8 cellular contexts compared by ENCODE assay signal in the genomic region with DNA sequence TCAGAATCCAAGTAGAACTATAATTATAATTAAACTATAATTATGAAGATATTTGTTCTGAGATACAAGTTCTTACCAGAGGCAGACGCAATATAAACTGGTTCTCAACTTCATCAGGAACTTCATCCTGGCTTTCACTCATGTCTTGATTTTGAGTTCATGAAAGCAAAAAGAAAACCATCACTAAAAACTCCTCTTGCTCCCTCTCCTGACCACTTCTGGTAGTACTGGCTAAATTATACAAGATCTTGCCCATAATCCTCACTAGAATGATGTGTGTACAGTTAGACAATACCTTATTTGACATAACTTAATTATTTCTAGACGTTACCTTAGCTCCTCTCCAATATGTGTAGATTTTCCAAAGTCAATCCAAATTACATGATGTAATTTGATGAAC. TPM values are rescaled to one million over a fixed set of nuclear protein-coding genes. Genes with fewer than 3 reads are reported as not detected.
DNase-seq lines count a peak whose midpoint lies in the region; ATAC-seq and TF ChIP-seq lines count a peak whose summit lies in the region.

No MANE protein-coding gene starts in this region.

- CTCF ChIA-PET in activated CD4-positive, alpha-beta T cell treated with anti-CD3 and anti-CD28 coated beads for 36 hours (lab: Charles Lee) = interaction anchor here (0.7 to 1.4 kb wide), 6 partner anchors 9 to 651 kb away, joined by 3 read pairs; a partner anchor contains a TSS
- CTCF ChIA-PET in HEK293T (lab: Yijun Ruan, JAX) (interaction anchor here (0.6 to 1.0 kb wide), 2 partner anchors 43 to 392 kb away, joined by 3 to 5 read pairs; no protein-coding TSS in a partner anchor), MCF 10A (lab: Yijun Ruan, JAX) (interaction anchor here (0.6 to 2.4 kb wide), 15 partner anchors 9 to 599 kb away, joined by 3 to 16 read pairs (median 3); no protein-coding TSS in a partner anchor)

- no peak overlapping the region for H3K4me3 Mint-ChIP-seq in activated CD4-positive, alpha-beta T cell treated with anti-CD3 and anti-CD28 coated beads for 36 hours
- H3K4me3 Mint-ChIP-seq in MCF 10A (ENCODE audit: unreplicated experiment) = no peak overlapping the region

- intact Hi-C loops in activated CD4-positive, alpha-beta T cell treated with anti-CD3 and anti-CD28 coated beads for 36 hours (cut with DNase I, micrococcal nuclease) = loop anchor here (1.0 to 5.0 kb wide), 4 partner anchors 80 to 603 kb away; no protein-coding TSS in a partner anchor
- intact Hi-C loops in MCF 10A (cut with micrococcal nuclease) = loop anchor here (1.0 kb wide), 1 partner anchor 392 kb away; no protein-coding TSS in a partner anchor
- intact Hi-C loops in lower lobe of right lung (cut with DNase I) = no loop called here

- peak; percentile 64 for TF ChIP-seq CTCF in MCF 10A (IDR thresholded peaks at IDR 0.05; ENCODE audit: unreplicated experiment)
- TF ChIP-seq CTCF in lower lobe of right lung (IDR thresholded peaks at IDR 0.05) = peak; percentile 44

- no peak overlapping the region for H3K27ac ChIP-seq in lower lobe of right lung

- no peak overlapping the region for H3K4me3 ChIP-seq in lower lobe of right lung

- no peak for ATAC-seq in activated CD4-positive, alpha-beta T cell treated with anti-CD3 and anti-CD28 coated beads for 36 hours
- peak in 1 of 2 donors; percentile 50 for ATAC-seq in lower lobe of right lung
- no peak for ATAC-seq in GM21515 (IDR thresholded peaks at IDR 0.05; ENCODE audit: unreplicated experiment)

- no peaks in the 10 kb centered on the region for H3K36me3 Mint-ChIP-seq in activated CD4-positive, alpha-beta T cell treated with anti-CD3 and anti-CD28 coated beads for 36 hours (ENCODE audit: low read depth)
- H3K36me3 Mint-ChIP-seq in MCF 10A (ENCODE audit: insufficient read depth, unreplicated experiment) = no peaks in the 10 kb centered on the region

- no peak overlapping the region for H3K27ac Mint-ChIP-seq in activated CD4-positive, alpha-beta T cell treated with anti-CD3 and anti-CD28 coated beads for 36 hours
- no peak overlapping the region for H3K27ac Mint-ChIP-seq in MCF 10A (ENCODE audit: low read depth, unreplicated experiment)

- POLR2A ChIA-PET in activated CD4-positive, alpha-beta T cell treated with anti-CD3 and anti-CD28 coated beads for 36 hours (lab: Charles Lee) = interaction anchor here (0.6 kb wide), 1 partner anchor 238 kb away, joined by 3 read pairs; no protein-coding TSS in a partner anchor
- POLR2A ChIA-PET in HEK293T (lab: Yijun Ruan, JAX) = no interaction called here
- POLR2A ChIA-PET in MCF 10A (lab: Yijun Ruan, JAX) = no interaction called here

- H3K4me1 Mint-ChIP-seq in activated CD4-positive, alpha-beta T cell treated with anti-CD3 and anti-CD28 coated beads for 36 hours = no peaks in the 10 kb centered on the region
- H3K4me1 Mint-ChIP-seq in MCF 10A (ENCODE audit: insufficient read depth, unreplicated experiment) = no peaks in the 10 kb centered on the region

- peaks cover 6% of the 10 kb centered on the region for H3K27me3 ChIP-seq in lower lobe of right lung (ENCODE audit: low read depth)

- H3K36me3 ChIP-seq in lower lobe of right lung = no peaks in the 10 kb centered on the region

- H3K9me3 Mint-ChIP-seq in activated CD4-positive, alpha-beta T cell treated with anti-CD3 and anti-CD28 coated beads for 36 hours (ENCODE audit: low read depth) = no peaks in the 10 kb centered on the region
- H3K9me3 Mint-ChIP-seq in MCF 10A (ENCODE audit: unreplicated experiment) = no peaks in the 10 kb centered on the region

- BruUV-seq in MCF 10A (replicated peaks; lab: Mats Ljungman, UMichigan) = no TSS peak

- H3K9me3 ChIP-seq in lower lobe of right lung = no peaks in the 10 kb centered on the region

- no peaks in the 10 kb centered on the region for H3K4me1 ChIP-seq in lower lobe of right lung

- DNase-seq in activated CD4-positive, alpha-beta T cell treated with anti-CD3 and anti-CD28 coated beads for 36 hours = peak; percentile 4
- no peak for DNase-seq in activated CD4-positive, alpha-beta T cell treated with anti-CD3 and anti-CD28 coated beads for 48 hours
- DNase-seq in HEK293T (ENCODE audit: extremely low spot score) (peak; percentile 45), NCI-H460 (ENCODE audit: extremely low read depth, low read depth) (peak; percentile 56), MCF 10A (ENCODE audit: unreplicated experiment) (peak; percentile 56), lower lobe of right lung (no peak), 8988T (no peak)

- H3K27me3 Mint-ChIP-seq in activated CD4-positive, alpha-beta T cell treated with anti-CD3 and anti-CD28 coated beads for 36 hours = peaks cover 1% of the 10 kb centered on the region
- H3K27me3 Mint-ChIP-seq in MCF 10A (ENCODE audit: insufficient read depth, unreplicated experiment) = peaks cover 24% of the 10 kb centered on the region

TF ChIP-seq in HEK293T, 16 proteins besides CTCF, POLR2A, EP300 and RAD21:
- TF ChIP-seq FOXK2 (IDR thresholded peaks at IDR 0.05) = no peak
- no peak for TF ChIP-seq HDGF (IDR thresholded peaks at IDR 0.05; ENCODE audit: borderline replicate concordance)
- no peak for TF ChIP-seq FOXM1 (IDR thresholded peaks at IDR 0.05; ENCODE audit: borderline replicate concordance)
- no peak for TF ChIP-seq CTBP1 (IDR thresholded peaks at IDR 0.05; ENCODE audit: borderline replicate concordance)
- TF ChIP-seq SUZ12 (IDR thresholded peaks at IDR 0.05) = no peak
- no peak for TF ChIP-seq NFRKB (IDR thresholded peaks at IDR 0.05)
- TF ChIP-seq, protein P1, sequence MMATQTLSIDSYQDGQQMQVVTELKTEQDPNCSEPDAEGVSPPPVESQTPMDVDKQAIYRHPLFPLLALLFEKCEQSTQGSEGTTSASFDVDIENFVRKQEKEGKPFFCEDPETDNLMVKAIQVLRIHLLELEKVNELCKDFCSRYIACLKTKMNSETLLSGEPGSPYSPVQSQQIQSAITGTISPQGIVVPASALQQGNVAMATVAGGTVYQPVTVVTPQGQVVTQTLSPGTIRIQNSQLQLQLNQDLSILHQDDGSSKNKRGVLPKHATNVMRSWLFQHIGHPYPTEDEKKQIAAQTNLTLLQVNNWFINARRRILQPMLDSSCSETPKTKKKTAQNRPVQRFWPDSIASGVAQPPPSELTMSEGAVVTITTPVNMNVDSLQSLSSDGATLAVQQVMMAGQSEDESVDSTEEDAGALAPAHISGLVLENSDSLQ (IDR thresholded peaks at IDR 0.05) = no peak
- TF ChIP-seq TARDBP (IDR thresholded peaks at IDR 0.05) = no peak
- no peak for TF ChIP-seq L3MBTL2 (conservative IDR thresholded peaks at IDR 0.05)
- TF ChIP-seq BHLHE40 (IDR thresholded peaks at IDR 0.05; ENCODE audit: borderline replicate concordance) = no peak
- no peak for TF ChIP-seq SP1 (IDR thresholded peaks at IDR 0.05)
- TF ChIP-seq ZNF384 (IDR thresholded peaks at IDR 0.05) = no peak
- no peak for TF ChIP-seq ELF4 (IDR thresholded peaks at IDR 0.05)
- no peak for TF ChIP-seq ARNT (IDR thresholded peaks at IDR 0.05)

RNA-seq across cellular contexts. Expression of a gene that starts 3.7 kb away (rescaled TPM):
- not detected for total RNA-seq in activated CD4-positive, alpha-beta T cell treated with anti-CD3 and anti-CD28 coated beads for 36 hours
- total RNA-seq in NCI-H460 (2014; rRNA removed; shearing (Covaris generic)) = not detected in 2 replicates
- not detected in 2 replicates for polyA plus RNA-seq in NCI-H460 (2014; cell fraction: nucleus; rRNA removed)
- total RNA-seq in MCF 10A (2022) = 0.21 TPM in 1 of 2 replicates, not detected in the other
- not detected for total RNA-seq in lower lobe of right lung

Comparison
In these comparisons a context has a peak if more than half of its experiments do, and no peak if none do; other contexts are left out.
1. DNase-seq: peak in activated CD4-positive, alpha-beta T cell treated with anti-CD3 and anti-CD28 coated beads for 36 hours (single experiment), HEK293T (single experiment), NCI-H460 (single experiment) and MCF 10A (single experiment); none in activated CD4-positive, alpha-beta T cell treated with anti-CD3 and anti-CD28 coated beads for 48 hours (single experiment), lower lobe of right lung (single experiment) and 8988T (single experiment).